1 cellular context compared by ENCODE assay signal in genomic region chr9:23830949-23831730, GRCh38.
TF ChIP-seq lines count a peak whose summit lies in the region.

No MANE protein-coding gene starts in this region.

TF ChIP-seq in SK-N-SH treated with all-trans-retinoic acid at 6 μM for 48 hours, 23 proteins besides CTCF, POLR2A, EP300 and RAD21 (continued from another document):
- TF ChIP-seq, protein P1, sequence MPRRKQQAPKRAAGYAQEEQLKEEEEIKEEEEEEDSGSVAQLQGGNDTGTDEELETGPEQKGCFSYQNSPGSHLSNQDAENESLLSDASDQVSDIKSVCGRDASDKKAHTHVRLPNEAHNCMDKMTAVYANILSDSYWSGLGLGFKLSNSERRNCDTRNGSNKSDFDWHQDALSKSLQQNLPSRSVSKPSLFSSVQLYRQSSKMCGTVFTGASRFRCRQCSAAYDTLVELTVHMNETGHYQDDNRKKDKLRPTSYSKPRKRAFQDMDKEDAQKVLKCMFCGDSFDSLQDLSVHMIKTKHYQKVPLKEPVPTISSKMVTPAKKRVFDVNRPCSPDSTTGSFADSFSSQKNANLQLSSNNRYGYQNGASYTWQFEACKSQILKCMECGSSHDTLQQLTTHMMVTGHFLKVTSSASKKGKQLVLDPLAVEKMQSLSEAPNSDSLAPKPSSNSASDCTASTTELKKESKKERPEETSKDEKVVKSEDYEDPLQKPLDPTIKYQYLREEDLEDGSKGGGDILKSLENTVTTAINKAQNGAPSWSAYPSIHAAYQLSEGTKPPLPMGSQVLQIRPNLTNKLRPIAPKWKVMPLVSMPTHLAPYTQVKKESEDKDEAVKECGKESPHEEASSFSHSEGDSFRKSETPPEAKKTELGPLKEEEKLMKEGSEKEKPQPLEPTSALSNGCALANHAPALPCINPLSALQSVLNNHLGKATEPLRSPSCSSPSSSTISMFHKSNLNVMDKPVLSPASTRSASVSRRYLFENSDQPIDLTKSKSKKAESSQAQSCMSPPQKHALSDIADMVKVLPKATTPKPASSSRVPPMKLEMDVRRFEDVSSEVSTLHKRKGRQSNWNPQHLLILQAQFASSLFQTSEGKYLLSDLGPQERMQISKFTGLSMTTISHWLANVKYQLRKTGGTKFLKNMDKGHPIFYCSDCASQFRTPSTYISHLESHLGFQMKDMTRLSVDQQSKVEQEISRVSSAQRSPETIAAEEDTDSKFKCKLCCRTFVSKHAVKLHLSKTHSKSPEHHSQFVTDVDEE (CRISPR knock-in tag; IDR thresholded peaks at IDR 0.05), result no peak
- TF ChIP-seq TOX (CRISPR knock-in tag; IDR thresholded peaks at IDR 0.05; ENCODE audit: borderline replicate concordance) (no peak), BACH2 (CRISPR knock-in tag; IDR thresholded peaks at IDR 0.05; ENCODE audit: borderline replicate concordance) (no peak), ZNF8 (CRISPR knock-in tag; IDR thresholded peaks at IDR 0.05) (no peak), CSDC2 (CRISPR knock-in tag; IDR thresholded peaks at IDR 0.05) (no peak), ZC3H10 (CRISPR knock-in tag; IDR thresholded peaks at IDR 0.05) (no peak), ISL1 (CRISPR knock-in tag; IDR thresholded peaks at IDR 0.05) (no peak), GLIS3 (CRISPR knock-in tag; IDR thresholded peaks at IDR 0.05) (no peak), CREB5 (CRISPR knock-in tag; IDR thresholded peaks at IDR 0.05; ENCODE audit: low read depth) (no peak)
TF ChIP-seq in SK-N-SH treated with all-trans-retinoic acid at 6 μM for 48 hours: peak in this region for 0.
